In the genomic region with DNA sequence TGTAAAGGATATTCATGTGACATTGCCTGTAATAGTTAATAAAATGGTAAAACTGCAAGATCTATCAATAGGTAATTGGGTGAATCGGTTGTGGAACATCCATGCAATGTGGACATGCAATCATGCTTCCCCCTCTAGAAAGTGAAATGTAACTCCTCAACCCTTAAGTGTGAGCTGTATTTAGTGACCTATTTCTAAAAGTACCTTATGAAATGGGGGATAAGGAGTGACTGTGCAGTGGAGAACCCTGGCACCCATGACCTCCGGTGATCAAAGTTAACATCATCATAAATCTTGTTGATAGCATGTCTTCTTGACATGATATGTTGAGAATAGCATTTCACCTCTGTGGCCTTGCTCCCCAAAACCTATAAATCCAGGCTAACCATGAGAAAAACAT, we compare ENCODE assay signal across 5 cellular contexts.
"Had no signal": no experiment of that assay in that cellular context is flagged by ENCODE, and none has a peak within 500 bp of the region (broad histone marks: within the 10 kb centered on the region; RNA-seq: fewer than 3 reads in every experiment).

No MANE protein-coding gene starts in this region.

- DNase-seq: IMR-90, KBM-7, KG1 had no signal

- ATAC-seq: HepG2, K562 had no signal
